ENCODE assay signal across 14 cellular contexts in the genomic region with DNA sequence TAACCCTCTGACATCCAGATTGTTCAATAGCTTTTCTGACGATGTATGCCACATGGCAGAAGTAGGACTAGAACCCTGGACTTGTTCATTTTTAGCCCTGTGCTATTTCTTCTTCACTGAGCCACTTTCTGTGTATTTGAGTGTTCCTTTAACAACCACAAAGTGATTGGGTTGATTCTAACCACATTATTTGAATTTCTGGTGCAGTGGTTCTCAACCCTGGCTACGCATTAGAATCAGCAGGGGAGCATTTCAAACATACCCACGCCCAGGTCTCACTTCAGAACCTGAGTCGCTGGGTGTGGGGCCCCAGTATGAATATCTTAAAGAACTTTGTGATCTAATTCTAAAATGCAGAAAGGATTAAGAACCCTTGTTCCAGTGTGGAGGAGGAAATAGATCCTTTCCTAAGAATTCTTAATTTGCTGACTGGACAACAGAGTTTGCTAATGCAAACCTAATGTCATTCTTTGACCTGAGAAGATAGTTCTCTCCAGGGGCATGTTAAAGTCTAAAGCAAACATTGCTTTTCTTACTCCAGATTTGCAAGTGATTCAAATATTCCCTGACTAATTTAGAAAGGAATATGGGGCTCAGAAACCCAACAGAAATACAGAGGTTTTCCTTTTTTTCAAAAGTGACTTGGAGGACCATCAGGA.
DNase-seq lines count a peak whose midpoint lies in the region; ATAC-seq lines count a peak whose summit lies in the region.
"Had no signal": no experiment of that assay in that cellular context is flagged by ENCODE, and none has a peak within 500 bp of the region (broad histone marks: within the 10 kb centered on the region; RNA-seq: fewer than 3 reads in every experiment).

No MANE protein-coding gene starts in this region.

- 86% methylated on average over 4 of the region's 4 CpGs for WGBS in right cardiac atrium

- H3K27ac ChIP-seq in right cardiac atrium (ENCODE audit: low read length), result no peak overlapping the region
- H3K27ac ChIP-seq: gastrocnemius medialis, thoracic aorta, WERI-Rb-1 had no signal

- intact Hi-C loops in right cardiac atrium (cut with DNase I), result no loop called here

- H3K4me3 ChIP-seq in right cardiac atrium (ENCODE audit: low read length), result no peak overlapping the region
- H3K4me3 ChIP-seq: gastrocnemius medialis, thoracic aorta had no signal

- H3K4me1 ChIP-seq in right cardiac atrium (ENCODE audit: control insufficient read depth, insufficient read depth, low read length), result no peaks in the 10 kb centered on the region
- H3K4me1 ChIP-seq: gastrocnemius medialis had no signal

- no peaks in the 10 kb centered on the region for H3K27me3 ChIP-seq in right cardiac atrium (ENCODE audit: control insufficient read depth, insufficient read depth)
- H3K27me3 ChIP-seq: gastrocnemius medialis had no signal

- peak; percentile 90 for ATAC-seq in GM19035 (IDR thresholded peaks at IDR 0.05; ENCODE audit: unreplicated experiment)
- peak; percentile 81 for ATAC-seq in HG02610 (IDR thresholded peaks at IDR 0.05; ENCODE audit: unreplicated experiment)
- peak; percentile 71 for ATAC-seq in HG03432 (IDR thresholded peaks at IDR 0.05; ENCODE audit: unreplicated experiment)
- ATAC-seq in right cardiac atrium, result no peak
- ATAC-seq: gastrocnemius medialis had no signal

- H3K9me3 ChIP-seq in right cardiac atrium (ENCODE audit: control insufficient read depth, low read length), result no peaks in the 10 kb centered on the region
- H3K9me3 ChIP-seq: gastrocnemius medialis, thoracic aorta had no signal

- no peak for DNase-seq in activated CD8-positive, alpha-beta memory T cell treated with anti-CD3 and anti-CD28 coated beads, Interleukin-2, amount 50 U/mL, for 48 hours
- no peak for DNase-seq in SKM-1 (lab: John Stamatoyannopoulos, UW; ENCODE audit: unreplicated experiment)
- no peak for DNase-seq in activated naive CD4-positive, alpha-beta T cell treated with anti-CD3 and anti-CD28 coated beads, Interleukin-2, amount 50 U/mL, for 16 hours
- DNase-seq in right cardiac atrium, result no peak
- DNase-seq: activated T-cell treated with anti-CD3 and anti-CD28 coated beads, Interleukin-2, amount 50 U/mL, for 24 hours; amygdala; gastrocnemius medialis; NCI-H1436 treated with DMSO at 0.1 percent for 48 hours; NCI-H774; WERI-Rb-1 had no signal

Comparison
In these comparisons a context has a peak if more than half of its experiments do, and no peak if none do; other contexts are left out.
1. ATAC-seq: peak in GM19035 (single experiment), HG02610 (single experiment) and HG03432 (single experiment); none in right cardiac atrium (0 of 2).